ENCODE assay signal across 20 cellular contexts in genomic region chr17:57451126-57451690, GRCh38.
DNase-seq lines count a peak whose midpoint lies in the region; ATAC-seq and TF ChIP-seq lines count a peak whose summit lies in the region.
"Had no signal": no experiment of that assay in that cellular context is flagged by ENCODE, and none has a peak within 500 bp of the region (broad histone marks: within the 10 kb centered on the region; RNA-seq: fewer than 3 reads in every experiment).

No MANE protein-coding gene starts in this region.

- no peaks in the 10 kb centered on the region for H3K9me3 ChIP-seq in CD4-positive, alpha-beta T cell (ENCODE audit: control insufficient read depth, low read length)
- H3K9me3 ChIP-seq: Peyer's patch, upper lobe of left lung had no signal

- POLR2A ChIA-PET in activated CD8-positive, alpha-beta T cell treated with anti-CD3 and anti-CD28 coated beads for 36 hours (lab: Charles Lee), result interaction anchor here (0.7 to 1.1 kb wide), 2 partner anchors 12 to 81 kb away, joined by 3 to 4 read pairs; no protein-coding TSS in a partner anchor
- POLR2A ChIA-PET in activated CD8-positive, alpha-beta T cell treated with anti-CD3 and anti-CD28 coated beads, Interleukin-2, amount 10 ng/mL, durations not matched to agents 7 days and 5 days (lab: Charles Lee), result interaction anchor here (0.7 to 1.6 kb wide), 3 partner anchors 8 to 11 kb away, joined by 4 to 5 read pairs (median 4); no protein-coding TSS in a partner anchor
- POLR2A ChIA-PET in CD4-positive, alpha-beta T cell (lab: Charles Lee), result interaction anchor here (0.9 kb wide), 1 partner anchor 11 kb away, joined by 3 read pairs; no protein-coding TSS in a partner anchor
- POLR2A ChIA-PET in WTC11 (lab: Charles Lee), result no interaction called here

- no peak overlapping the region for H3K4me3 ChIP-seq in lower leg skin (ENCODE audit: low read depth, poor library complexity, severe bottlenecking)
- H3K4me3 ChIP-seq: Peyer's patch, smooth muscle cell, upper lobe of left lung had no signal

- H3K27ac ChIP-seq in CD4-positive, alpha-beta T cell (ENCODE audit: low read depth, low read length), result no peak overlapping the region
- H3K27ac ChIP-seq: Peyer's patch, upper lobe of left lung had no signal

- H3K4me1 Mint-ChIP-seq in activated CD8-positive, alpha-beta T cell treated with anti-CD3 and anti-CD28 coated beads for 36 hours (ENCODE audit: low read depth), result peaks cover 56% of the 10 kb centered on the region
- H3K4me1 Mint-ChIP-seq in activated CD8-positive, alpha-beta T cell treated with anti-CD3 and anti-CD28 coated beads, Interleukin-2, amount 10 ng/mL, durations not matched to agents 7 days and 5 days (ENCODE audit: low read depth), result peaks cover 58% of the 10 kb centered on the region
- H3K4me1 Mint-ChIP-seq in CD4-positive, alpha-beta T cell (ENCODE audit: low read depth), result peaks cover 82% of the 10 kb centered on the region
- H3K4me1 Mint-ChIP-seq in WTC11 (peaks cover 16% of the 10 kb centered on the region), nephron progenitor cell (peaks cover 69% of the 10 kb centered on the region)

- DNase-seq in activated CD8-positive, alpha-beta T cell treated with anti-CD3 and anti-CD28 coated beads for 36 hours, result peak; percentile 20
- DNase-seq in activated CD8-positive, alpha-beta T cell treated with anti-CD3 and anti-CD28 coated beads, Interleukin-2, amount 10 ng/mL, durations not matched to agents 7 days and 5 days, result no peak
- DNase-seq in CD4-positive, alpha-beta T cell, result no peak
- DNase-seq in WTC11 (ENCODE audit: low spot score) (no peak), nephron progenitor cell (no peak), lower leg skin (ENCODE audit: low spot score in 2 of 2) (no peak), GM19240 (ENCODE audit: insufficient read length, low spot score) (no peak)
- DNase-seq: activated naive CD4-positive, alpha-beta T cell treated with anti-CD3 and anti-CD28 coated beads, Interleukin-2, amount 50 U/mL, for 16 hours; COR-L47; KG1; NCI-H187; NCI-H524 treated with DMSO at 0.1 percent for 48 hours; occipital lobe; Peyer's patch; retina; stimulated activated CD4-positive, alpha-beta T cell treated with anti-CD3 and anti-CD28 coated beads, Interleukin-2, amount 100 ng/mL, for 24 hours; upper lobe of left lung had no signal

- CTCF ChIA-PET in activated CD8-positive, alpha-beta T cell treated with anti-CD3 and anti-CD28 coated beads for 36 hours (lab: Charles Lee), result interaction anchor here (1.0 to 1.9 kb wide), 4 partner anchors 10 to 221 kb away, joined by 4 to 8 read pairs (median 6); no protein-coding TSS in a partner anchor
- CTCF ChIA-PET in activated CD8-positive, alpha-beta T cell treated with anti-CD3 and anti-CD28 coated beads, Interleukin-2, amount 10 ng/mL, durations not matched to agents 7 days and 5 days (lab: Charles Lee), result interaction anchor here (0.8 to 2.1 kb wide), 8 partner anchors 10 to 208 kb away, joined by 3 to 9 read pairs (median 4); no protein-coding TSS in a partner anchor
- CTCF ChIA-PET in CD4-positive, alpha-beta T cell (lab: Charles Lee), result no interaction called here
- CTCF ChIA-PET in WTC11 (lab: Charles Lee), result interaction anchor here (0.6 to 2.1 kb wide), 3 partner anchors 11 to 208 kb away, joined by 3 to 8 read pairs (median 3); no protein-coding TSS in a partner anchor

- peak overlapping the region; percentile 47 for H3K27ac Mint-ChIP-seq in activated CD8-positive, alpha-beta T cell treated with anti-CD3 and anti-CD28 coated beads for 36 hours
- H3K27ac Mint-ChIP-seq in activated CD8-positive, alpha-beta T cell treated with anti-CD3 and anti-CD28 coated beads, Interleukin-2, amount 10 ng/mL, durations not matched to agents 7 days and 5 days, result no peak overlapping the region
- H3K27ac Mint-ChIP-seq in CD4-positive, alpha-beta T cell, result peak overlapping the region; percentile 50
- H3K27ac Mint-ChIP-seq in WTC11 (0 out of 2 replicates have a peak overlapping the region, but pooled peaks have one; percentile 4), nephron progenitor cell (peak overlapping the region; percentile 95)
- H3K27ac Mint-ChIP-seq: memory B cell had no signal

- no peaks in the 10 kb centered on the region for H3K27me3 ChIP-seq in CD4-positive, alpha-beta T cell (ENCODE audit: control insufficient read depth, insufficient read depth, low read length)
- H3K27me3 ChIP-seq: Peyer's patch, upper lobe of left lung had no signal

- intact Hi-C loops in activated CD8-positive, alpha-beta T cell treated with anti-CD3 and anti-CD28 coated beads for 36 hours (cut with micrococcal nuclease), result no loop called here
- intact Hi-C loops in CD4-positive, alpha-beta T cell (cut with DNase I, micrococcal nuclease), result no loop called here
- intact Hi-C loops in lower leg skin (cut with DNase I; ENCODE audit: low total_unique reads), result no loop called here

- H3K36me3 Mint-ChIP-seq in activated CD8-positive, alpha-beta T cell treated with anti-CD3 and anti-CD28 coated beads for 36 hours (ENCODE audit: low read depth), result peaks cover 13% of the 10 kb centered on the region
- H3K36me3 Mint-ChIP-seq in activated CD8-positive, alpha-beta T cell treated with anti-CD3 and anti-CD28 coated beads, Interleukin-2, amount 10 ng/mL, durations not matched to agents 7 days and 5 days (ENCODE audit: low read depth), result peaks cover 35% of the 10 kb centered on the region
- H3K36me3 Mint-ChIP-seq in CD4-positive, alpha-beta T cell (ENCODE audit: low read depth), result no peaks in the 10 kb centered on the region
- H3K36me3 Mint-ChIP-seq in WTC11, result no peaks in the 10 kb centered on the region; the same call in 1 of the 2 replicates
- peaks cover 67% of the 10 kb centered on the region for H3K36me3 Mint-ChIP-seq in nephron progenitor cell (ENCODE audit: low read depth)

- H3K4me3 Mint-ChIP-seq in activated CD8-positive, alpha-beta T cell treated with anti-CD3 and anti-CD28 coated beads for 36 hours, result no peak overlapping the region
- no peak overlapping the region for H3K4me3 Mint-ChIP-seq in activated CD8-positive, alpha-beta T cell treated with anti-CD3 and anti-CD28 coated beads, Interleukin-2, amount 10 ng/mL, durations not matched to agents 7 days and 5 days
- H3K4me3 Mint-ChIP-seq in CD4-positive, alpha-beta T cell, result peak overlapping the region; percentile 3
- no peak overlapping the region for H3K4me3 Mint-ChIP-seq in WTC11
- no peak overlapping the region for H3K4me3 Mint-ChIP-seq in nephron progenitor cell
- H3K4me3 Mint-ChIP-seq: memory B cell had no signal

- no peak for TF ChIP-seq CTCF in activated CD8-positive, alpha-beta T cell treated with anti-CD3 and anti-CD28 coated beads for 36 hours (IDR thresholded peaks at IDR 0.05)
- no peak for TF ChIP-seq CTCF in CD4-positive, alpha-beta T cell (IDR thresholded peaks at IDR 0.05)
- no peak for TF ChIP-seq CTCF in WTC11 (IDR thresholded peaks at IDR 0.05)
- no peak for TF ChIP-seq CTCF in nephron progenitor cell (IDR thresholded peaks at IDR 0.05)
- TF ChIP-seq CTCF in lower leg skin (IDR thresholded peaks at IDR 0.05), result no peak

- no peak for ATAC-seq in activated CD8-positive, alpha-beta T cell treated with anti-CD3 and anti-CD28 coated beads for 36 hours
- ATAC-seq in activated CD8-positive, alpha-beta T cell treated with anti-CD3 and anti-CD28 coated beads, Interleukin-2, amount 10 ng/mL, durations not matched to agents 7 days and 5 days, result no peak
- peak; percentile 24 for ATAC-seq in CD4-positive, alpha-beta T cell (ENCODE audit: poor library complexity)
- no peak for ATAC-seq in WTC11
- ATAC-seq in HG03280 (IDR thresholded peaks at IDR 0.05; ENCODE audit: unreplicated experiment), result no peak

- no peak for TF ChIP-seq POLR2A in lower leg skin (IDR thresholded peaks at IDR 0.05)

- no peaks in the 10 kb centered on the region for H3K9me3 Mint-ChIP-seq in activated CD8-positive, alpha-beta T cell treated with anti-CD3 and anti-CD28 coated beads for 36 hours
- H3K9me3 Mint-ChIP-seq in activated CD8-positive, alpha-beta T cell treated with anti-CD3 and anti-CD28 coated beads, Interleukin-2, amount 10 ng/mL, durations not matched to agents 7 days and 5 days (ENCODE audit: insufficient read depth), result no peaks in the 10 kb centered on the region
- no peaks in the 10 kb centered on the region for H3K9me3 Mint-ChIP-seq in CD4-positive, alpha-beta T cell
- no peaks in the 10 kb centered on the region for H3K9me3 Mint-ChIP-seq in WTC11
- no peaks in the 10 kb centered on the region for H3K9me3 Mint-ChIP-seq in nephron progenitor cell
- H3K9me3 Mint-ChIP-seq: memory B cell had no signal

- 89 to 91% methylated on average over 9 of the region's 9 CpGs for WGBS in lower leg skin, 2 donors

- no peaks in the 10 kb centered on the region for H3K27me3 Mint-ChIP-seq in activated CD8-positive, alpha-beta T cell treated with anti-CD3 and anti-CD28 coated beads for 36 hours
- H3K27me3 Mint-ChIP-seq in activated CD8-positive, alpha-beta T cell treated with anti-CD3 and anti-CD28 coated beads, Interleukin-2, amount 10 ng/mL, durations not matched to agents 7 days and 5 days (ENCODE audit: low read depth), result no peaks in the 10 kb centered on the region
- H3K27me3 Mint-ChIP-seq in CD4-positive, alpha-beta T cell, result no peaks in the 10 kb centered on the region
- H3K27me3 Mint-ChIP-seq in WTC11 (ENCODE audit: low read depth) (no peaks in the 10 kb centered on the region), nephron progenitor cell (ENCODE audit: low read depth, poor library complexity) (no peaks in the 10 kb centered on the region)
- H3K27me3 Mint-ChIP-seq: memory B cell had no signal

TF ChIP-seq in WTC11, 78 proteins besides CTCF, POLR2A, EP300 and RAD21 (continues in another document):
- TF ChIP-seq ZNF425 (CRISPR knock-in tag; conservative IDR thresholded peaks at IDR 0.05) (no peak), ZNF416 (CRISPR knock-in tag; IDR thresholded peaks at IDR 0.05) (no peak), ATF1 (CRISPR knock-in tag; IDR thresholded peaks at IDR 0.05) (no peak)
